ENCODE assay signal across 23 cellular contexts in the genomic region with DNA sequence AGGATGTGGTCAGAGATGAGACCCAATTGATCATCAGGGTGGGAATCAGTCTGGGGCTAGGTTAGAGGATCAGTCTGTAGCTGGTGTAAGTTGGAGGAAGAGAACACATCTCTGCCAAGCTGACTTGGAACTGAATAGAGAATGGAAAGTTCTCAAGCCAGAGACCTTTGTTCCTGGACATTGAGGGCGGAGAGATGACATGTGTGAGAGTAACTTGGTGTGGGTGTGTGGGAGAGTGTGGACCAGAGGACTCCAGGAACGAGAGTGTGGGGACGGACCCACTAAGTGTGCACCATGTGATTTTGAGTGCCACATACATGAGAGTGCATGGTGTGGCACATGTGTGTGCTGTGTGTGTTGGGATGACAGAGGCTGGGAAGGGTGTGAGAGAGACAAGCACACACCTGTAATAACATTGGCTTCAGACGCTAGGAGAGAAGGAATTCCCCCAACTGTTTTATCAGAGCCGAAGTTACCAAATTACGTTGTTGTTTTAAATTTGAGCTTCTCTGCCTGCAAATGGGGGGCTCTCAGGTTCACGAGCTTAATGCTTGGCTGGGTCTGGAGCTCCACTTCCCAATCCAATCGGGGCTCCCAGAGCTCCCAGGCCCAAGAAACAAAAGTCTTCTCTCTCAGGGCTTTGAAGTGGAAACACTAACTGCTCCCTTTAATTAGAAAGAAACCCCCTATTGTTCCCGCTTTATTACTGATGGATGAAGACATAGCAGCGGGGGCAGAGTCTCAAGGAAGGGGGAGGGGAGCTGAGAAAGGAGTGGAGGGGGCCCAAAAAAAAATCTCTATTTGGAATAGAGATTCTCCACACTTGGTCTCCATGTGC. TPM values are rescaled to one million over a fixed set of nuclear protein-coding genes. Genes with fewer than 3 reads are reported as not detected.
DNase-seq lines count a peak whose midpoint lies in the region; ATAC-seq and TF ChIP-seq lines count a peak whose summit lies in the region.
"Had no signal": no experiment of that assay in that cellular context is flagged by ENCODE, and none has a peak within 500 bp of the region (broad histone marks: within the 10 kb centered on the region; RNA-seq: fewer than 3 reads in every experiment).

No MANE protein-coding gene starts in this region.

- TF ChIP-seq CTCF in GM23338 (conservative IDR thresholded peaks at IDR 0.05; ENCODE audit: low read depth in 2 of 2), result no peak
- TF ChIP-seq CTCF in brain (conservative IDR thresholded peaks at IDR 0.05), result no peak
- TF ChIP-seq CTCF in liver (IDR thresholded peaks at IDR 0.05; ENCODE audit: low read depth, low read length, missing input control), result no peak

- H3K79me2 ChIP-seq in GM23338 (replicated peaks; ENCODE audit: insufficient read depth), result no peaks in the 10 kb centered on the region

- no peaks in the 10 kb centered on the region; the same call in 1 of the 2 replicates for H3F3A ChIP-seq in GM23338 (replicated peaks; ENCODE audit: low read depth)

- POLR2A ChIA-PET in naive thymus-derived CD8-positive, alpha-beta T cell (lab: Charles Lee), result no interaction called here

- ATAC-seq in GM23338, result peak; percentile 21
- no peak for ATAC-seq in naive thymus-derived CD8-positive, alpha-beta T cell
- ATAC-seq: GM12878, left cardiac atrium had no signal

- DNase-seq in GM23338 (ENCODE audit: low spot score) (peak; percentile 56), retina (peak; percentile 76), occipital lobe (lab: John Stamatoyannopoulos, UW) (no peak), NCI-H1694 (lab: John Stamatoyannopoulos, UW) (no peak)
- DNase-seq in naive thymus-derived CD8-positive, alpha-beta T cell, result no peak
- no peak for DNase-seq in activated CD4-positive, alpha-beta T cell treated with anti-CD3 and anti-CD28 coated beads, Interleukin-2, amount 50 U/mL, for 1 hour
- DNase-seq: activated CD4-positive, alpha-beta T cell treated with anti-CD3 and anti-CD28 coated beads, Interleukin-2, amount 50 U/mL, for 4 hours; activated effector memory CD4-positive, alpha-beta T cell treated with anti-CD3 and anti-CD28 coated beads, Interleukin-2, amount 50 U/mL, for 16 hours; cerebellar nuclear complex; heart left ventricle; Karpas-422; left cardiac atrium; NCI-H187; NCI-H2227 treated with DMSO at 0.1 percent for 48 hours; SK-N-SH; stimulated activated CD4-positive, alpha-beta T cell treated with anti-CD3 and anti-CD28 coated beads, Interleukin-2, amount 100 ng/mL, for 24 hours had no signal

- H3K4me1 Mint-ChIP-seq in GM23338 (peaks cover 51% of the 10 kb centered on the region), brain (peaks cover 47% of the 10 kb centered on the region)
- peaks cover 0 to 11% (median 7%) of the 10 kb centered on the region in 4 donors for H3K4me1 Mint-ChIP-seq in naive thymus-derived CD8-positive, alpha-beta T cell

- H3K4me3 Mint-ChIP-seq in GM23338, result no peak overlapping the region; the same call in 2 of the 3 replicates
- H3K4me3 Mint-ChIP-seq in brain, result peak overlapping the region in 1 of 5 experiments; percentile 1
- H3K4me3 Mint-ChIP-seq in naive thymus-derived CD8-positive, alpha-beta T cell, result no peak overlapping the region
- H3K4me3 Mint-ChIP-seq: CD14-positive monocyte had no signal

- WGBS in liver, result 65% methylated on average over 10 of the region's 10 CpGs

- H3K4me3 ChIP-seq in GM23338 (peak overlapping the region; percentile 36), liver (ENCODE audit: low read depth in 1 of 3, low read length in 3 of 3) (no peak overlapping the region)
- H3K4me3 ChIP-seq: GM12878, heart left ventricle, skin epidermis had no signal

- H2AFZ ChIP-seq in GM23338, result peak overlapping the region; percentile 63; the same call in 1 of the 2 replicates

- no peak overlapping the region for H3K27ac Mint-ChIP-seq in GM23338
- peak overlapping the region in 3 of 5 experiments; percentile 3 to 64 (median 13) for H3K27ac Mint-ChIP-seq in brain
- peak overlapping the region in 2 of 10 donors; percentile 21 to 26 for H3K27ac Mint-ChIP-seq in naive thymus-derived CD8-positive, alpha-beta T cell
- H3K27ac Mint-ChIP-seq: CD14-positive monocyte, progenitor cell of endocrine pancreas had no signal

- H3K27me3 Mint-ChIP-seq in GM23338 (ENCODE audit: insufficient read depth, low read depth, poor library complexity) (peaks cover 38% of the 10 kb centered on the region), brain (no peaks in the 10 kb centered on the region)
- peaks cover 12 to 39% (median 16%) of the 10 kb centered on the region in 5 donors for H3K27me3 Mint-ChIP-seq in naive thymus-derived CD8-positive, alpha-beta T cell
- H3K27me3 Mint-ChIP-seq: progenitor cell of endocrine pancreas had no signal

- peaks cover 20% of the 10 kb centered on the region for H3K27me3 ChIP-seq in GM23338 (ENCODE audit: insufficient read depth)
- no peaks in the 10 kb centered on the region for H3K27me3 ChIP-seq in liver (ENCODE audit: control insufficient read depth in 4 of 4, insufficient read depth in 4 of 4, low read length in 3 of 4)
- H3K27me3 ChIP-seq: heart left ventricle had no signal

- H3K9me3 Mint-ChIP-seq in GM23338 (peaks cover 4% of the 10 kb centered on the region; the same call in 2 of the 3 replicates), brain (peaks cover 0 to 4% (median 3%) of the 10 kb centered on the region in 5 experiments)
- H3K9me3 Mint-ChIP-seq in naive thymus-derived CD8-positive, alpha-beta T cell, result no peaks in the 10 kb centered on the region

- no peaks in the 10 kb centered on the region for H4K20me1 ChIP-seq in GM23338 (replicated peaks; ENCODE audit: insufficient read depth)

- no peaks in the 10 kb centered on the region for H3K9me3 ChIP-seq in liver (ENCODE audit: control insufficient read depth in 4 of 4, low read length in 3 of 4)
- H3K9me3 ChIP-seq: heart left ventricle, SK-N-SH had no signal

- H3K9me2 ChIP-seq in GM23338 (ENCODE audit: insufficient read depth), result 0 out of 2 replicates have a peak, but pooled peaks cover 3% of the 10 kb centered on the region
- H3K9me2 ChIP-seq: SK-N-SH had no signal

- H3K36me3 Mint-ChIP-seq in GM23338 (ENCODE audit: low read depth), result peaks cover 7% of the 10 kb centered on the region
- no peaks in the 10 kb centered on the region for H3K36me3 Mint-ChIP-seq in brain
- H3K36me3 Mint-ChIP-seq in naive thymus-derived CD8-positive, alpha-beta T cell, result peaks cover 0 to 3% (median 0%) of the 10 kb centered on the region in 3 donors
- H3K36me3 Mint-ChIP-seq: CD14-positive monocyte had no signal

- H3K27ac ChIP-seq in GM23338 (ENCODE audit: low read depth) (no peak overlapping the region), liver (ENCODE audit: low read depth in 1 of 2, low read length in 2 of 2) (no peak overlapping the region)
- H3K27ac ChIP-seq: heart left ventricle, RWPE1, skin epidermis had no signal

- peaks cover 49% of the 10 kb centered on the region for H3K4me1 ChIP-seq in GM23338 (ENCODE audit: insufficient read depth)
- peaks cover 0 to 3% (median 0%) of the 10 kb centered on the region in 4 donors for H3K4me1 ChIP-seq in liver (ENCODE audit: control insufficient read depth in 4 of 4, insufficient read depth in 4 of 4, low read length in 3 of 4)

- H3K4me2 ChIP-seq in GM23338, result peak overlapping the region; percentile 70
- H3K4me2 ChIP-seq: SK-N-SH had no signal

- H3K9ac ChIP-seq in liver (ENCODE audit: low read depth in 1 of 2, low read length in 2 of 2), result no peak overlapping the region
- H3K9ac ChIP-seq: SK-N-SH had no signal

- H3K36me3 ChIP-seq in GM23338 (ENCODE audit: insufficient read depth) (no peaks in the 10 kb centered on the region), liver (ENCODE audit: control insufficient read depth in 4 of 4, insufficient read depth in 3 of 4, low read depth in 1 of 4, low read length in 3 of 4) (no peaks in the 10 kb centered on the region)
- H3K36me3 ChIP-seq: heart left ventricle had no signal

- TF ChIP-seq RAD21 in liver (IDR thresholded peaks at IDR 0.05), result no peak

TF ChIP-seq in liver, 16 proteins besides CTCF, POLR2A, EP300 and RAD21:
- TF ChIP-seq RXRA (IDR thresholded peaks at IDR 0.05) (peak in 1 of 2 donors; percentile 14), HNF4A (conservative IDR thresholded peaks at IDR 0.05) (peak; percentile 47 to 75), EGR1 (IDR thresholded peaks at IDR 0.05; ENCODE audit: low read depth in 2 of 2) (peak in 1 of 2 donors; percentile 22), JUND (IDR thresholded peaks at IDR 0.05) (no peak)
- TF ChIP-seq, protein P1, sequence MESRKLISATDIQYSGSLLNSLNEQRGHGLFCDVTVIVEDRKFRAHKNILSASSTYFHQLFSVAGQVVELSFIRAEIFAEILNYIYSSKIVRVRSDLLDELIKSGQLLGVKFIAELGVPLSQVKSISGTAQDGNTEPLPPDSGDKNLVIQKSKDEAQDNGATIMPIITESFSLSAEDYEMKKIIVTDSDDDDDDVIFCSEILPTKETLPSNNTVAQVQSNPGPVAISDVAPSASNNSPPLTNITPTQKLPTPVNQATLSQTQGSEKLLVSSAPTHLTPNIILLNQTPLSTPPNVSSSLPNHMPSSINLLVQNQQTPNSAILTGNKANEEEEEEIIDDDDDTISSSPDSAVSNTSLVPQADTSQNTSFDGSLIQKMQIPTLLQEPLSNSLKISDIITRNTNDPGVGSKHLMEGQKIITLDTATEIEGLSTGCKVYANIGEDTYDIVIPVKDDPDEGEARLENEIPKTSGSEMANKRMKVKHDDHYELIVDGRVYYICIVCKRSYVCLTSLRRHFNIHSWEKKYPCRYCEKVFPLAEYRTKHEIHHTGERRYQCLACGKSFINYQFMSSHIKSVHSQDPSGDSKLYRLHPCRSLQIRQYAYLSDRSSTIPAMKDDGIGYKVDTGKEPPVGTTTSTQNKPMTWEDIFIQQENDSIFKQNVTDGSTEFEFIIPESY (IDR thresholded peaks at IDR 0.05), result no peak

RNA-seq across cellular contexts. Expression of a gene that starts 15.8 kb away (rescaled TPM):
- 32.8 and 44.8 TPM in 2 replicates for total RNA-seq in GM23338 (2014; rRNA removed; shearing (Covaris generic))
- polyA plus RNA-seq in GM23338 (2016; fragmentation: Nextera tagmentation; extraction: Ambion mirVana) (7.0 and 9.3 TPM in 2 replicates), brain (ENCODE audit: insufficient read depth, low read depth, low replicate concordance) (4.1 TPM), liver (10 to 100 TPM in 1 of 2 donors, 1 to 10 TPM in 1; 2.0 to 14.6 TPM)
- total RNA-seq in liver (10 to 100 TPM; 24.9 to 76.0 TPM), occipital lobe (16.2 TPM)
- not detected for total RNA-seq in naive thymus-derived CD8-positive, alpha-beta T cell
- polyA plus RNA-seq in naive thymus-derived CD8-positive, alpha-beta T cell, result not detected
- polyA plus RNA-seq: CD14-positive monocyte had no signal

Comparison
In these comparisons a context has a peak if more than half of its experiments do, and no peak if none do; other contexts are left out.
1. DNase-seq: peak in GM23338 (single experiment) and retina (single experiment); none in naive thymus-derived CD8-positive, alpha-beta T cell (0 of 10), activated CD4-positive, alpha-beta T cell treated with anti-CD3 and anti-CD28 coated beads, Interleukin-2, amount 50 U/mL, for 1 hour (single experiment), occipital lobe (single experiment) and NCI-H1694 (single experiment).
2. RNA of a gene that starts 15.8 kb away (total RNA-seq): 24.9 to 76.0 TPM in liver, 32.8 to 44.8 TPM in GM23338 and 16.2 TPM in occipital lobe (single experiment); not detected in naive thymus-derived CD8-positive, alpha-beta T cell; every median in the first group is over 10 times any median in the second.